In the genomic region with DNA sequence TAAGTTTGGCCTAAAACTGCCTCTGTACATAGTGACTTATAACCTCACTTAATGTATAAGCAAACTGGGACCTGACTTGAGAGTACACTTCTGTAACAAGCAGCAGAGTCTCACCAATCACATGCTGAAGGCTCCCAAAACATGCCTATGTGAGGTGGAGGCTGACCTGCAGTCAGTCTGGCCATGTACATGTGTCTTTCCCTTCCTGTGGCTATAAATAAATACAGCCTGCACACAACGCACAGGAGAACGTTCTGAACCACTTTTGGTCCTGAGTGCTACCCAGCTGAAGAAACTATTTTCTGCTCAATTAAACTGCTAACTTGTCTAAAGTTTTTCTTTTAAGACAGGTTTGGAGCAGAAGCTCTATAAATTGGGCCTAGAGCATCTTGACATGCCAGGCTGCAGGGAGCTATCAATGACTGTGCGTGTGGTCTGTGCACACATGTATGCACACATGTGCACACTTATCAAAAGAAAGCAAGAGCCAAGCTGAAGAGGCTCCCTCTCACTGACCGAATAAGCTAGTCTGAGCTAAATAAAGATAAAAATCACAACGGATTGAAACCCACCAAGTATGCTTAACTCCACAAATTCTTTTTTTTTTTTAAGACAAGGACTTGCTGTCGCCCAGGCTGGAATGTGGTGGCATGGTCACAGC, we compare ENCODE assay signal across 22 cellular contexts. TPM values are rescaled to one million over a fixed set of nuclear protein-coding genes. Genes with fewer than 3 reads are reported as not detected.
"Had no signal": no experiment of that assay in that cellular context is flagged by ENCODE, and none has a peak within 500 bp of the region (broad histone marks: within the 10 kb centered on the region; RNA-seq: fewer than 3 reads in every experiment).

No MANE protein-coding gene starts in this region.

- DNase-seq: dermis blood vessel endothelial cell; foreskin keratinocyte; head of caudate nucleus; hypothalamus; islet precursor cell; left lung; mesendoderm; naive B cell; occipital lobe; pancreas; right lobe of liver; spleen; stimulated activated CD4-positive, alpha-beta T cell treated with anti-CD3 and anti-CD28 coated beads, Interleukin-15, amount 100 ng/mL, for 24 hours; stimulated activated CD4-positive, alpha-beta T cell treated with anti-CD3 and anti-CD28 coated beads, Interleukin-1b, Interleukin-23, amount 100 ng/mL, for 48 hours; stimulated activated CD4-positive, alpha-beta T cell treated with anti-CD3 and anti-CD28 coated beads, Interleukin-4, amount 100 ng/mL, for 24 hours; stimulated activated naive B cell treated with anti-CD40 and anti-IgM and Interleukin-4, amounts not matched to agents 10 μg/mL and 1 μg/mL and 100 μg/mL, for 72 hours; stimulated activated naive CD8-positive, alpha-beta T cell treated with anti-CD3 and anti-CD28 coated beads, Interleukin-15, amount 100 ng/mL, for 72 hours; testis; transverse colon had no signal

- H3K4me3 ChIP-seq: left lung, lung, pancreas, right lobe of liver, spleen, testis, transverse colon had no signal

- H3K27me3 ChIP-seq: foreskin keratinocyte, left lung, pancreas, right lobe of liver, spleen, testis, transverse colon had no signal

- H3K4me1 ChIP-seq: foreskin keratinocyte, left lung, pancreas, spleen, testis, transverse colon had no signal

- H3K9me3 ChIP-seq: left lung, pancreas, right lobe of liver, spleen, testis, transverse colon had no signal

- H3K27ac ChIP-seq: foreskin keratinocyte, left lung, pancreas, right lobe of liver, spleen, testis, transverse colon had no signal

- ATAC-seq: foreskin keratinocyte; left lung; pancreas; right lobe of liver; stimulated activated naive B cell treated with anti-CD40 and anti-IgM and Interleukin-4, amounts not matched to agents 10 μg/mL and 1 μg/mL and 100 μg/mL, for 72 hours; stimulated activated naive CD8-positive, alpha-beta T cell treated with anti-CD3 and anti-CD28 coated beads, Interleukin-15, amount 100 ng/mL, for 72 hours had no signal

RNA-seq across cellular contexts. Expression of gene COLEC11, which starts 51.8 kb away (rescaled TPM):
- total RNA-seq: foreskin keratinocyte, progenitor cell of endocrine pancreas, skeletal muscle tissue had no signal
- polyA plus RNA-seq: foreskin keratinocyte had no signal
